In the genomic region with DNA sequence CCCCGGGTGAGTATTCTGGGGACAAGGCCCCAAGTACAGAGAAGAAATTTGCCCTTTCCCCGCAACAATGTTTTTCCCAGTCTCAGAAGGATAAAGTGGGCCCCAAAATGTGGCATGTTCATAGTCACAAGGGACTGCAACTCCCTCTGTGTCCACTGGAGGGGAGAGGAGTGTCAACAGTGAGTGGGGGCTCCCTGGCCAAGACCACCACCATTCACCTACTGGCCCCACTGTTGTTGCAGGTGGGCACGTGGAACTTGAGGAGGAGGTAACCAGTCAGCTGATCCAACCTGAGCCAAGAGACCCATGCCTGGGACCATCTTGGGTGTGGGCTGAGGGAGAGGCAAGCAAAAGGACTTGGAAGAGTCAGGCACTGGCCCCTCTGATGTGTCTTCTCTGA, we compare ENCODE assay signal across 8 cellular contexts. TPM values are rescaled to one million over a fixed set of nuclear protein-coding genes. Genes with fewer than 3 reads are reported as not detected.
DNase-seq lines count a peak whose midpoint lies in the region; ATAC-seq and TF ChIP-seq lines count a peak whose summit lies in the region.

No MANE protein-coding gene starts in this region.

- in situ Hi-C loops in T47D (cut with HindIII; ENCODE audit: low pct_unique_long_range_greater_than_20kb, low sequenced_read_pairs), result no loop called here

- no peaks in the 10 kb centered on the region for H3K27me3 Mint-ChIP-seq in immature natural killer cell (ENCODE audit: low read depth in 3 of 3)

- TF ChIP-seq CTCF in Peyer's patch (IDR thresholded peaks at IDR 0.05), result peak; percentile 47 to 70 (median 57)

- H3K36me3 Mint-ChIP-seq in immature natural killer cell, result peaks cover 6 to 25% (median 22%) of the 10 kb centered on the region in 3 donors

- H3K4me3 ChIP-seq in Peyer's patch, result peak overlapping the region; percentile 48 to 82 (median 58)

- ATAC-seq in GM19035 (IDR thresholded peaks at IDR 0.05; ENCODE audit: unreplicated experiment) (peak; percentile 41), HG02571 (IDR thresholded peaks at IDR 0.05; ENCODE audit: unreplicated experiment) (no peak)

- no peaks in the 10 kb centered on the region for H3K9me3 ChIP-seq in Peyer's patch

- no peaks in the 10 kb centered on the region for H3K27me3 ChIP-seq in Peyer's patch

- peak overlapping the region; percentile 57 to 82 (median 72) for H3K27ac ChIP-seq in Peyer's patch

- H3K4me1 ChIP-seq in Peyer's patch, result peaks cover 0 to 15% (median 9%) of the 10 kb centered on the region in 4 donors

- peaks cover 6 to 7% of the 10 kb centered on the region in 2 donors for H3K4me1 Mint-ChIP-seq in immature natural killer cell

- DNase-seq in CD1c-positive myeloid dendritic cell (ENCODE audit: extremely low spot score), result peak; percentile 27
- peak in 2 of 3 donors; percentile 31 to 53 for DNase-seq in Peyer's patch
- DNase-seq in T47D (ENCODE audit: low read depth in 1 of 2, low spot score in 1 of 2), result peak; percentile 56 to 61
- peak in 2 of 3 donors; percentile 26 to 32 for DNase-seq in immature natural killer cell
- peak; percentile 41 for DNase-seq in stimulated activated CD4-positive, alpha-beta T cell treated with anti-CD3 and anti-CD28 coated beads, Interleukin-4, amount 100 ng/mL, for 24 hours
- no peak for DNase-seq in NK-92 treated with Interleukin-12 subunit alpha and Interleukin-12 subunit beta, amount 100 ng/mL, for 24 hours (lab: John Stamatoyannopoulos, UW)

- no peak for TF ChIP-seq POLR2A in Peyer's patch (IDR thresholded peaks at IDR 0.05)

- peaks cover 0 to 50% (median 0%) of the 10 kb centered on the region in 3 donors for H3K36me3 ChIP-seq in Peyer's patch

- no peak overlapping the region for H3K4me3 Mint-ChIP-seq in immature natural killer cell

- H3K27ac Mint-ChIP-seq in immature natural killer cell, result peak overlapping the region in 5 of 6 donors; percentile 51 to 84 (median 67)

- H3K9me3 Mint-ChIP-seq in immature natural killer cell, result no peaks in the 10 kb centered on the region

RNA-seq across cellular contexts. Expression of a gene that starts 0.8 kb away (rescaled TPM):
- 1 to 10 TPM in 3 of 4 donors, not detected in 1; 1.9 to 2.3 (median 2.0) TPM for total RNA-seq in Peyer's patch
- 1 to 10 TPM in 2 of 3 donors, not detected in 1; 3.8 to 4.1 TPM for polyA plus RNA-seq in immature natural killer cell

RNA-seq across cellular contexts. Expression of a gene that starts 12.7 kb away (rescaled TPM):
- 10 to 100 TPM in 3 of 4 donors, 1 to 10 TPM in 1; 8.9 to 35.5 (median 17.2) TPM for total RNA-seq in Peyer's patch
- 10 to 100 TPM in 2 of 3 donors, 1 to 10 TPM in 1; 9.3 to 27.1 (median 10.5) TPM for polyA plus RNA-seq in immature natural killer cell

RNA-seq across cellular contexts. Expression of a gene that starts 22.2 kb away (rescaled TPM):
- total RNA-seq in Peyer's patch, result 10 to 100 TPM; 17.5 to 79.2 (median 34.5) TPM
- 10 to 100 TPM; 34.5 to 56.4 (median 45.6) TPM for polyA plus RNA-seq in immature natural killer cell

RNA-seq across cellular contexts. Expression of a gene that starts 22.3 kb away (rescaled TPM):
- 10 to 100 TPM; 10.2 to 31.4 (median 15.0) TPM for total RNA-seq in Peyer's patch
- polyA plus RNA-seq in immature natural killer cell, result 1 to 10 TPM; 4.7 to 9.4 (median 8.3) TPM

RNA-seq across cellular contexts. Expression of a gene that starts 39.5 kb away (rescaled TPM):
- 1 to 10 TPM in 2 of 4 donors, under 1 TPM in 1, not detected in 1; 0.85 to 7.4 (median 1.2) TPM for total RNA-seq in Peyer's patch
- polyA plus RNA-seq in immature natural killer cell, result under 1 TPM; 0.40 to 0.93 (median 0.86) TPM
